In the genomic region with DNA sequence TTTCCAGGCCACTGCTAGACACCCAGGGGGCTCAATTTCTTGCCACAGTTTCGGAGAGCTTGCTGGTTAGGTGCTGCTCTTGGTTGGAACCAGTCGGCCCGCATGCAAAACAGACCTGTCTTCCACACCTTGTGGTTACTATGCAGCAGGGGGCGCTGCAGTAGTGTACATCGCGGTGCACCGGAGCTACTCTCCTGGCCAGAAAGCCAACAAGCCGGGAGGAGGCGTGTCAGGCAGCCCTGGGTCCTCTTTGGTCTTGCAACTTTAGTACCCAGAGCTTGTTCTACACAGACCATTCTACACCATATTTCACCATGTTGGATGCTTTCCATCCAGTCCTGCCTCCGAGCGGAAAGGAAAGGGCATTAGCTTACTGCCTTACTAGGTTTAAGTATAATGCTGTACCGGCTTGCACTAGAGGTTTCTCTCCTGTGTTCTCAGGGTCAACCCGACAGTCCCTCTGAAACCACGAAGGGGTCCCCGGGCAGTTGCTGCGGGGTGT, we compare ENCODE assay signal across 8 cellular contexts. TPM values are rescaled to one million over a fixed set of nuclear protein-coding genes. Genes with fewer than 3 reads are reported as not detected.
DNase-seq lines count a peak whose midpoint lies in the region; ATAC-seq and TF ChIP-seq lines count a peak whose summit lies in the region.

No MANE protein-coding gene starts in this region.

- no TSS peak for BruUV-seq in PC-9 (replicated peaks; lab: Mats Ljungman, UMichigan)

- TF ChIP-seq CTCF in PC-9 (conservative IDR thresholded peaks at IDR 0.05) (peak; percentile 93), esophagus muscularis mucosa (IDR thresholded peaks at IDR 0.05) (peak; percentile 80 to 86 (median 86))

- no peaks in the 10 kb centered on the region for H3K36me3 ChIP-seq in PC-9 (ENCODE audit: low read depth)
- no peaks in the 10 kb centered on the region for H3K36me3 ChIP-seq in esophagus muscularis mucosa
- H3K36me3 ChIP-seq in muscle layer of duodenum (ENCODE audit: control insufficient read depth in 1 of 2, insufficient read depth in 2 of 2, low read length in 2 of 2), result no peaks in the 10 kb centered on the region

- H3K4me2 ChIP-seq in PC-9, result peak overlapping the region; percentile 89

- H2AFZ ChIP-seq in PC-9, result peak overlapping the region; percentile 93

- TF ChIP-seq POLR2A in esophagus muscularis mucosa (IDR thresholded peaks at IDR 0.05; ENCODE audit: low read depth), result no peak

- intact Hi-C loops in PC-9 (cut with micrococcal nuclease; ENCODE audit: unreplicated experiment), result loop anchor here (1.0 to 5.0 kb wide), 8 partner anchors 35 to 1817 kb away; partner anchors contain the start of genes CCDC59 and METTL25
- intact Hi-C loops in esophagus muscularis mucosa (cut with DNase I), result no loop called here

- CTCF ChIA-PET in PC-9 (lab: Charles Lee), result interaction anchor here (0.5 to 2.2 kb wide), 9 partner anchors 13 to 1818 kb away, joined by 3 to 7 read pairs (median 4); no protein-coding TSS in a partner anchor

- WGBS in esophagus muscularis mucosa, result under 1% methylated on average over 16 of the region's 16 CpGs

- H3K27me3 ChIP-seq in PC-9 (ENCODE audit: insufficient read depth, low read depth) (no peaks in the 10 kb centered on the region), esophagus muscularis mucosa (no peaks in the 10 kb centered on the region), muscle layer of duodenum (ENCODE audit: low read depth, low read length) (no peaks in the 10 kb centered on the region)

- H3K4me3 ChIP-seq in PC-9 (peak overlapping the region; percentile 62), esophagus muscularis mucosa (peak overlapping the region; percentile 84 to 87 (median 84)), muscle layer of duodenum (ENCODE audit: low read depth in 1 of 2, low read length in 2 of 2) (peak overlapping the region; percentile 99 to 100)

- no peak for TF ChIP-seq EP300 in esophagus muscularis mucosa (IDR thresholded peaks at IDR 0.05)

- POLR2A ChIA-PET in PC-9 (lab: Charles Lee; ENCODE audit: unreplicated experiment), result interaction anchor here (0.6 kb wide), 2 partner anchors 38 to 69 kb away, joined by 4 read pairs; no protein-coding TSS in a partner anchor

- peaks cover 33% of the 10 kb centered on the region for H3K4me1 ChIP-seq in PC-9 (replicated peaks; ENCODE audit: insufficient read depth)
- H3K4me1 ChIP-seq in esophagus muscularis mucosa, result peaks cover 7 to 20% (median 17%) of the 10 kb centered on the region in 4 donors
- H3K4me1 ChIP-seq in muscle layer of duodenum (ENCODE audit: control insufficient read depth in 1 of 2, insufficient read depth in 2 of 2, low read length in 2 of 2), result peaks cover 0 to 20% of the 10 kb centered on the region in 2 donors

- 0 out of 2 replicates have a peak, but pooled peaks cover 6% of the 10 kb centered on the region for H3K79me2 ChIP-seq in PC-9 (ENCODE audit: low read depth)

- peaks cover 9% of the 10 kb centered on the region for H3F3A ChIP-seq in PC-9 (ENCODE audit: insufficient read depth, low read depth)

- peak; percentile 55 for ATAC-seq in GM21786 (IDR thresholded peaks at IDR 0.05; ENCODE audit: unreplicated experiment)

- no peaks in the 10 kb centered on the region for H4K20me1 ChIP-seq in PC-9 (ENCODE audit: insufficient read depth)

- DNase-seq in DMS79 treated with DMSO at 0.1 percent for 48 hours (lab: John Stamatoyannopoulos, UW) (peak; percentile 59), KG1 (lab: John Stamatoyannopoulos, UW) (peak; percentile 27), PC-9 (peak; percentile 88 to 90), esophagus muscularis mucosa (ENCODE audit: extremely low spot score) (peak; percentile 96)
- peak; percentile 92 to 93 for DNase-seq in activated T-cell treated with anti-CD3 and anti-CD28 coated beads, Interleukin-2, amount 50 U/mL, for 48 hours
- DNase-seq in stimulated activated CD8-positive, alpha-beta memory T cell treated with anti-CD3 and anti-CD28 coated beads, Interleukin-7, amount 100 ng/mL, for 24 hours (ENCODE audit: low read depth), result peak; percentile 86

- H3K27ac ChIP-seq in PC-9 (peak overlapping the region; percentile 92), esophagus muscularis mucosa (replicated peaks in 1 of 4) (peak overlapping the region; percentile 82 to 92 (median 91)), muscle layer of duodenum (ENCODE audit: low read length) (peak overlapping the region; percentile 99)

- H3K9me2 ChIP-seq in PC-9 (ENCODE audit: insufficient read depth), result no peaks in the 10 kb centered on the region

- H3K9me3 ChIP-seq in PC-9 (ENCODE audit: insufficient read depth, low read depth) (no peaks in the 10 kb centered on the region), esophagus muscularis mucosa (no peaks in the 10 kb centered on the region), muscle layer of duodenum (ENCODE audit: control insufficient read depth in 1 of 2, low read length in 2 of 2) (no peaks in the 10 kb centered on the region)

RNA-seq across cellular contexts. Expression of gene TMTC2, which starts 0.9 kb away (rescaled TPM):
- total RNA-seq in PC-9 (2021), result 8.3 and 8.6 TPM in 2 replicates
- 1 to 10 TPM; 4.7 to 8.7 (median 7.3) TPM for total RNA-seq in esophagus muscularis mucosa

Comparison
In these comparisons a context has a peak if more than half of its experiments do, and no peak if none do; other contexts are left out.
1. Peak in every context shown above with its lines: DNase-seq, ATAC-seq, H3K4me3 ChIP-seq and H3K27ac ChIP-seq.
2. DNase-seq: peak in every context shown above with its lines; median percentile 96 in esophagus muscularis mucosa; 92 in activated T-cell treated with anti-CD3 and anti-CD28 coated beads, Interleukin-2, amount 50 U/mL, for 48 hours; 89 in PC-9; 86 in stimulated activated CD8-positive, alpha-beta memory T cell treated with anti-CD3 and anti-CD28 coated beads, Interleukin-7, amount 100 ng/mL, for 24 hours; 59 in DMS79 treated with DMSO at 0.1 percent for 48 hours; 27 in KG1.